ENCODE assay signal across 8 cellular contexts in genomic region chr22:19941365-19942070, GRCh38. TPM values are rescaled to one million over a fixed set of nuclear protein-coding genes. Genes with fewer than 3 reads are reported as not detected.
DNase-seq lines count a peak whose midpoint lies in the region; ATAC-seq lines count a peak whose summit lies in the region.

TSS of gene COMT (plus strand) at chr22:19941772. CDS start at chr22:19962527, 20,755 bp downstream.
TSS of gene TXNRD2 (minus strand) at chr22:19941818. CDS start at chr22:19941803, 15 bp downstream.

- peaks cover 0 to 6% (median 1%) of the 10 kb centered on the region in 7 donors for H3K9me3 Mint-ChIP-seq in CD4-positive, CD25-positive, alpha-beta regulatory T cell

- H3K27ac Mint-ChIP-seq in CD4-positive, CD25-positive, alpha-beta regulatory T cell = peak within 1 kb of the TSS; percentile 94 to 99 (median 95)

- peak; percentile 86 to 90 for ATAC-seq in CD4-positive, CD25-positive, alpha-beta regulatory T cell (ENCODE audit: low read depth in 2 of 2)
- ATAC-seq in GM21423 (IDR thresholded peaks at IDR 0.05; ENCODE audit: unreplicated experiment) (peak; percentile 62), HG03457 (IDR thresholded peaks at IDR 0.05; ENCODE audit: unreplicated experiment) (no peak)

- H3K4me3 ChIP-seq in CD4-positive, CD25-positive, alpha-beta regulatory T cell (ENCODE audit: low read depth, low read length) = peak within 1 kb of the TSS; percentile 87

- H3K27me3 Mint-ChIP-seq in CD4-positive, CD25-positive, alpha-beta regulatory T cell = no peaks in the 10 kb centered on the region

- H3K36me3 ChIP-seq in CD4-positive, CD25-positive, alpha-beta regulatory T cell (ENCODE audit: control insufficient read depth, insufficient read depth, low read length) = no peaks in the 10 kb centered on the region

- H3K9me3 ChIP-seq in CD4-positive, CD25-positive, alpha-beta regulatory T cell (ENCODE audit: control insufficient read depth in 2 of 2, low read length in 2 of 2) = no peaks in the 10 kb centered on the region

- peak; percentile 64 to 81 (median 73) for DNase-seq in CD4-positive, CD25-positive, alpha-beta regulatory T cell
- peak; percentile 46 for DNase-seq in NCI-H460 (ENCODE audit: extremely low read depth, low read depth)
- peak; percentile 21 for DNase-seq in activated CD8-positive, alpha-beta memory T cell treated with anti-CD3 and anti-CD28 coated beads, Interleukin-2, amount 50 U/mL, for 1 hour (ENCODE audit: extremely low read depth)
- DNase-seq in midbrain (lab: John Stamatoyannopoulos, UW) = peak; percentile 72
- peak; percentile 59 to 65 for DNase-seq in stimulated activated CD8-positive, alpha-beta memory T cell treated with anti-CD3 and anti-CD28 coated beads, Interleukin-2, amount 100 ng/mL, for 48 hours (ENCODE audit: low read depth in 2 of 2)

- H3K27me3 ChIP-seq in CD4-positive, CD25-positive, alpha-beta regulatory T cell (ENCODE audit: control insufficient read depth, insufficient read depth, low read length) = no peaks in the 10 kb centered on the region

- H3K4me1 ChIP-seq in CD4-positive, CD25-positive, alpha-beta regulatory T cell (ENCODE audit: control insufficient read depth, insufficient read depth, low read length, poor library complexity, severe bottlenecking) = peaks cover 28% of the 10 kb centered on the region

- peak within 1 kb of the TSS; percentile 92 to 95 (median 94) for H3K4me3 Mint-ChIP-seq in CD4-positive, CD25-positive, alpha-beta regulatory T cell

- peak within 1 kb of the TSS; percentile 77 for H3K27ac ChIP-seq in CD4-positive, CD25-positive, alpha-beta regulatory T cell (ENCODE audit: insufficient read depth, low read length, poor library complexity, severe bottlenecking)

- peaks cover 18% of the 10 kb centered on the region for H3K36me3 Mint-ChIP-seq in CD4-positive, CD25-positive, alpha-beta regulatory T cell

- in situ Hi-C loops in endometrial microvascular endothelial cells (cut with HindIII; ENCODE audit: inconsistent ontology term, low pct_unique_long_range_greater_than_20kb, low sequenced_read_pairs) = no loop called here

- H3K4me1 Mint-ChIP-seq in CD4-positive, CD25-positive, alpha-beta regulatory T cell = peaks cover 17 to 60% (median 39%) of the 10 kb centered on the region in 4 donors

RNA-seq across cellular contexts. Expression of gene COMT, which starts in this region (rescaled TPM):
- total RNA-seq in CD4-positive, CD25-positive, alpha-beta regulatory T cell = 27.3 TPM
- 100 to 1,000 TPM in 1 of 4 donors, 10 to 100 TPM in 3; 89.2 to 106 (median 94.5) TPM for polyA plus RNA-seq in CD4-positive, CD25-positive, alpha-beta regulatory T cell
- total RNA-seq in NCI-H460 (2014; rRNA removed; shearing (Covaris generic)) = 90.3 and 100 TPM in 2 replicates
- 81.6 and 104 TPM in 2 replicates for polyA plus RNA-seq in NCI-H460 (2014; cell fraction: nucleus; rRNA removed)
- total RNA-seq in endometrial microvascular endothelial cells (ENCODE audit: inconsistent ontology term) = 332 TPM

RNA-seq across cellular contexts. Expression of gene TXNRD2, which starts in this region (rescaled TPM):
- total RNA-seq in CD4-positive, CD25-positive, alpha-beta regulatory T cell = 25.7 TPM
- polyA plus RNA-seq in CD4-positive, CD25-positive, alpha-beta regulatory T cell = 10 to 100 TPM; 11.3 to 12.4 (median 11.7) TPM
- total RNA-seq in NCI-H460 (2014; rRNA removed; shearing (Covaris generic)) = 36.4 and 38.2 TPM in 2 replicates
- 75.8 and 96.7 TPM in 2 replicates for polyA plus RNA-seq in NCI-H460 (2014; cell fraction: nucleus; rRNA removed)
- total RNA-seq in endometrial microvascular endothelial cells (ENCODE audit: inconsistent ontology term) = 61.6 TPM

Comparison
In these comparisons a context has a peak if more than half of its experiments do, and no peak if none do; other contexts are left out.
1. DNase-seq: peak in every context shown above with its lines; median percentile 73 in CD4-positive, CD25-positive, alpha-beta regulatory T cell; 72 in midbrain; 62 in stimulated activated CD8-positive, alpha-beta memory T cell treated with anti-CD3 and anti-CD28 coated beads, Interleukin-2, amount 100 ng/mL, for 48 hours; 46 in NCI-H460; 21 in activated CD8-positive, alpha-beta memory T cell treated with anti-CD3 and anti-CD28 coated beads, Interleukin-2, amount 50 U/mL, for 1 hour.